8 cellular contexts compared by ENCODE assay signal in the genomic region with DNA sequence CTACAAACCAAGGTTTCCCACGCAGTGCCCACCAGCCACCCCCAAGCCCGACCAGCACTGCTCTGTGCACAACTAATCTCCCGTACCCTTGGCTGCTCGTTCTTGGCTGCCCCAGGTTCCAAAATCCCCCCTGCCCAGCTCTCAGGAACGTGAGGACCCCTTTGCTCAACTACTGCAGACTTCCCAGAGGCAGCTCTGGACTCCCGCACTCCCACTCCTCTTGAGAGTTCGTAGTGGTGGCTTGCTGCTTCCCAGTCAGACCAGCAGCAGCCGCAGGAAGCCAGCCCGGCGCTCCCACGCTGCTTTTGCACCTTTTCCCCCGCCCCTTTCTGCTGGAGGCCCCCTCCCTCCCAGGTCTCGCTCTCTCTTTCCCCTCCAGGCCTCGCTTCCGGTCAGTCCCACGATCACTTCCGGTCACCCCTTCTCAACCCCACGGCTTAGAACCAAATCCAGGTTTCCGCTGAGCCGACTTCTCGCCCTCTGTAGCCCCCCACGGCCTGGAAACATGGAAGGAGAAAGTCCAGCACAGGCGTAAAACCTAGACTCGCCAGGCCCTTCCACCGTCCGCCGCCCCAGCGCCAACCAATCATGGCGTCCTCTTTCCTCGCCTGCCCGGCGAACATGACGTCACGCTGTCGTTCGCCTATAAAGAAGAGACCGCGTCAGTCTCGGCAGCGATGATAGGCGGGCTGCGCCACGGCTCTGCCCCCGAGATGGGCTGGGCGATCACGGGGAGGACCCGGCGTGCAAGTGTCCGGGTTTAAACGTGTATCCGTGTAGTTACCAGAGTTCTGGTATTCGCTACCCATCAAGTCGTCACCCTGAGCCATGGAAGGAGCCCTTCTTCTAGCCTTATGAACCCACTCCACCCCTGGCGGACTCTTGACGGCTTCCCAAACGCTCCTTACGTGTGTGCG. TPM values are rescaled to one million over a fixed set of nuclear protein-coding genes. Genes with fewer than 3 reads are reported as not detected.
DNase-seq lines count a peak whose midpoint lies in the region; ATAC-seq and TF ChIP-seq lines count a peak whose summit lies in the region.

Gene TFCP2 (minus strand): TSS at position 621 of the 917 bp plus-strand sequence. CDS start 713 bp downstream, outside the sequence.

- H3K4me1 Mint-ChIP-seq in CD8-positive, alpha-beta T cell (ENCODE audit: low read depth) = peaks cover 20% of the 10 kb centered on the region

- intact Hi-C loops in CD8-positive, alpha-beta T cell (cut with DNase I, micrococcal nuclease) = loop anchor here (1.0 to 5.0 kb wide), 12 partner anchors 45 to 410 kb away; partner anchors contain the start of genes ATF1 (in 2 of the 2), BIN2 (in 2 of the 2), CSRNP2 (in 2 of the 2) and LETMD1 (in 2 of the 2)

- H3K9me3 Mint-ChIP-seq in CD8-positive, alpha-beta T cell = no peaks in the 10 kb centered on the region

- DNase-seq in CD8-positive, alpha-beta T cell = peak; percentile 86 to 94 (median 92)
- DNase-seq in HL-60 (ENCODE audit: low read depth in 1 of 2, low spot score in 1 of 2) (peak; percentile 94 to 97), NOMO-1 (lab: John Stamatoyannopoulos, UW; ENCODE audit: unreplicated experiment in 2 of 2) (peak; percentile 97 to 98), lung microvascular endothelial cell (ENCODE audit: low read depth in 2 of 2) (peak; percentile 99)
- peak; percentile 87 to 92 (median 88) for DNase-seq in effector memory CD4-positive, alpha-beta T cell
- DNase-seq in stimulated activated CD4-positive, alpha-beta T cell treated with anti-CD3 and anti-CD28 coated beads, TNF-alpha, amount 100 ng/mL, for 4 hours (ENCODE audit: low read depth in 3 of 3) = peak; percentile 86 to 88 (median 86)

- peak; percentile 98 for ATAC-seq in CD8-positive, alpha-beta T cell
- ATAC-seq in GM19463 (IDR thresholded peaks at IDR 0.05; ENCODE audit: unreplicated experiment) = peak; percentile 94

- peak within 1 kb of the TSS; percentile 78 for H3K27ac Mint-ChIP-seq in CD8-positive, alpha-beta T cell

- no peak for TF ChIP-seq CTCF in CD8-positive, alpha-beta T cell (IDR thresholded peaks at IDR 0.05)
- TF ChIP-seq CTCF in HL-60 (IDR thresholded peaks at IDR 0.05; ENCODE audit: insufficient read depth, low read length) = no peak

- H3K36me3 Mint-ChIP-seq in CD8-positive, alpha-beta T cell = peaks cover 3% of the 10 kb centered on the region

- no peaks in the 10 kb centered on the region for H3K27me3 ChIP-seq in CD8-positive, alpha-beta T cell (ENCODE audit: insufficient read depth, low read length)
- H3K27me3 ChIP-seq in HL-60 (ENCODE audit: insufficient read depth, poor library complexity, severe bottlenecking) = no peaks in the 10 kb centered on the region
- no peaks in the 10 kb centered on the region for H3K27me3 ChIP-seq in effector memory CD4-positive, alpha-beta T cell (replicated peaks; ENCODE audit: control insufficient read depth, insufficient read depth, low read length, poor library complexity, severe bottlenecking)

- H3K9me3 ChIP-seq in CD8-positive, alpha-beta T cell (ENCODE audit: low read length) = no peaks in the 10 kb centered on the region
- H3K9me3 ChIP-seq in effector memory CD4-positive, alpha-beta T cell (ENCODE audit: control insufficient read depth, low read length) = no peaks in the 10 kb centered on the region

- peaks cover 27% of the 10 kb centered on the region for H3K4me1 ChIP-seq in CD8-positive, alpha-beta T cell (ENCODE audit: insufficient read depth, low read length)
- peaks cover 6% of the 10 kb centered on the region for H3K4me1 ChIP-seq in effector memory CD4-positive, alpha-beta T cell (ENCODE audit: control insufficient read depth, insufficient read depth, low read length, poor library complexity, severe bottlenecking)

- H3K27ac ChIP-seq in CD8-positive, alpha-beta T cell (ENCODE audit: low read depth, low read length) = peak within 1 kb of the TSS; percentile 95
- H3K27ac ChIP-seq in HL-60 (replicated peaks) = peak within 1 kb of the TSS; percentile 85
- peak within 1 kb of the TSS; percentile 93 for H3K27ac ChIP-seq in effector memory CD4-positive, alpha-beta T cell (ENCODE audit: insufficient read depth, low read length, poor library complexity, severe bottlenecking)

- no peaks in the 10 kb centered on the region for H3K36me3 ChIP-seq in CD8-positive, alpha-beta T cell (ENCODE audit: insufficient read depth, low read length)
- H3K36me3 ChIP-seq in effector memory CD4-positive, alpha-beta T cell (ENCODE audit: control insufficient read depth, insufficient read depth, low read length) = no peaks in the 10 kb centered on the region

- peak within 1 kb of the TSS; percentile 86 for H3K4me3 ChIP-seq in CD8-positive, alpha-beta T cell (ENCODE audit: low read depth, low read length)
- H3K4me3 ChIP-seq in HL-60 (replicated peaks; ENCODE audit: insufficient read depth, low read length) = peak within 1 kb of the TSS; percentile 98
- H3K4me3 ChIP-seq in effector memory CD4-positive, alpha-beta T cell (ENCODE audit: insufficient read depth, low read depth, low read length, poor library complexity, severe bottlenecking) = peak within 1 kb of the TSS; percentile 93

- H3K4me3 Mint-ChIP-seq in CD8-positive, alpha-beta T cell = peak within 1 kb of the TSS; percentile 75

- CTCF ChIA-PET in CD8-positive, alpha-beta T cell (lab: Charles Lee) = interaction anchor here (0.6 kb wide), 1 partner anchor 146 kb away, joined by 3 read pairs; no protein-coding TSS in a partner anchor
- CTCF ChIA-PET in activated CD8-positive, alpha-beta memory T cell treated with anti-CD3 and anti-CD28 coated beads for 36 hours (lab: Charles Lee) = no interaction called here

- H3K27me3 Mint-ChIP-seq in CD8-positive, alpha-beta T cell (ENCODE audit: low read depth) = no peaks in the 10 kb centered on the region

- POLR2A ChIA-PET in CD8-positive, alpha-beta T cell (lab: Charles Lee) = interaction anchor here (0.6 to 1.3 kb wide), 4 partner anchors 45 to 199 kb away, joined by 3 to 4 read pairs (median 4); partner anchors contain the start of genes DAZAP2 and POU6F1
- POLR2A ChIA-PET in activated CD8-positive, alpha-beta memory T cell treated with anti-CD3 and anti-CD28 coated beads for 36 hours (lab: Charles Lee) = interaction anchor here (2.5 kb wide), 1 partner anchor 46 kb away, joined by 8 read pairs; no protein-coding TSS in a partner anchor

RNA-seq across cellular contexts. Expression of gene TFCP2, which starts in this region (rescaled TPM):
- 1 to 10 TPM; 8.6 to 9.5 TPM for total RNA-seq in CD8-positive, alpha-beta T cell
- total RNA-seq in activated CD8-positive, alpha-beta memory T cell treated with anti-CD3 and anti-CD28 coated beads for 36 hours = 10 to 100 TPM; 37.4 to 39.5 TPM
- 8.9 and 14.1 TPM in 2 replicates for total RNA-seq in lung microvascular endothelial cell

Comparison
In these comparisons a context has a peak if more than half of its experiments do, and no peak if none do; other contexts are left out.
1. Peak in every context shown above with its lines: DNase-seq, ATAC-seq, H3K4me3 ChIP-seq and H3K27ac ChIP-seq.